18 cellular contexts compared by ENCODE assay signal in the genomic region with DNA sequence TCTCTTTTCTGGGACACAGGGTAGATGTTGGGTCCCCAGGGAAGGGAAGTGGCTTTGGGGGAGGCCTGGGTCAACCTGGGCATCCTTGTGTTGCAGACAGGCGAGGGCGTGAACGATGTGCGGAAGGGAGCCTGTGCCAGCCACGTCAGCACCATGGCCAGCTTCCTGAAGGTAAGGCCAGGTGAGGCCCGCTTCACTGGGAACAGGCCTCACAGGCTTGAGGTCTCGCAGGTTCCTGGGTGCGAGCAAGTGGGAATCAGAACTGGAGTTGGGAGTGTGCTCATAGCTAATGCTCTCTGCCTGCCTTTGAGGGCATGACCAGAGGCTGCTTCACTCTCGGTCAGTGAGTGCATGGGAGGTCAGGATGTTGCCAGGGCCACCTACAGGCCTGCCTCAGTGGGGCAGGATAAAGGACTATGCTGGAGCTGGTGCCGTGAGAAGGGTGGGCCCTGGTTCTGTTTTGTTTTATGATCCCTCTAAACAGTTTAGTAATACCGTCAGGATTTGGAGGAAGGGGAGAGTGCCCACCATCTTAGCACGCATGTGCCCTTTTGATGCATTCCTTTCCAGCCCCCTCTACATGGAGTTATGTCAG. TPM values are rescaled to one million over a fixed set of nuclear protein-coding genes. Genes with fewer than 3 reads are reported as not detected.
DNase-seq lines count a peak whose midpoint lies in the region; ATAC-seq and TF ChIP-seq lines count a peak whose summit lies in the region.
"Had no signal": no experiment of that assay in that cellular context is flagged by ENCODE, and none has a peak within 500 bp of the region (broad histone marks: within the 10 kb centered on the region; RNA-seq: fewer than 3 reads in every experiment).

No MANE protein-coding gene starts in this region.

- DNase-seq in activated CD8-positive, alpha-beta memory T cell treated with anti-CD3 and anti-CD28 coated beads, Interleukin-2, amount 10 ng/mL, durations not matched to agents 7 days and 5 days = no peak
- DNase-seq in activated CD8-positive, alpha-beta memory T cell treated with anti-CD3 and anti-CD28 coated beads, Interleukin-2, amount 50 U/mL, for 4 hours = no peak
- DNase-seq in DND-41 = no peak
- no peak for DNase-seq in cardiac fibroblast (ENCODE audit: low read depth in 2 of 2)
- peak; percentile 54 for DNase-seq in posterior vena cava (ENCODE audit: low spot score)
- no peak for DNase-seq in NCI-H2081 (lab: John Stamatoyannopoulos, UW)
- no peak for DNase-seq in NCI-H748 treated with DMSO at 0.1 percent for 48 hours (lab: John Stamatoyannopoulos, UW)
- DNase-seq in T-helper 2 cell = no peak
- DNase-seq: activated naive CD4-positive, alpha-beta T cell treated with anti-CD3 and anti-CD28 coated beads, Interleukin-2, amount 50 U/mL, for 16 hours; central memory CD4-positive, alpha-beta T cell; gastrocnemius medialis; NCI-H1048; NCI-H2171; stimulated activated CD4-positive, alpha-beta T cell treated with anti-CD3 and anti-CD28 coated beads, Interleukin-12 subunit alpha, Interleukin-12 subunit beta, amount 100 ng/mL, for 4 hours had no signal

- CTCF ChIA-PET in activated CD8-positive, alpha-beta memory T cell treated with anti-CD3 and anti-CD28 coated beads, Interleukin-2, amount 10 ng/mL, durations not matched to agents 7 days and 5 days (lab: Charles Lee) = no interaction called here

- H3K9me3 ChIP-seq in DND-41 (ENCODE audit: insufficient read depth, low read length, severe bottlenecking) = no peaks in the 10 kb centered on the region
- H3K9me3 ChIP-seq: gastrocnemius medialis, thoracic aorta had no signal

- H3K4me3 Mint-ChIP-seq in activated CD8-positive, alpha-beta memory T cell treated with anti-CD3 and anti-CD28 coated beads, Interleukin-2, amount 10 ng/mL, durations not matched to agents 7 days and 5 days = no peak overlapping the region
- H3K4me3 Mint-ChIP-seq: mesothelial cell of epicardium had no signal

- no peak overlapping the region for H3K27ac Mint-ChIP-seq in activated CD8-positive, alpha-beta memory T cell treated with anti-CD3 and anti-CD28 coated beads, Interleukin-2, amount 10 ng/mL, durations not matched to agents 7 days and 5 days
- H3K27ac Mint-ChIP-seq: mesothelial cell of epicardium had no signal

- peaks cover 70% of the 10 kb centered on the region for H4K20me1 ChIP-seq in DND-41 (ENCODE audit: insufficient read depth, low read length)

- H3K27me3 ChIP-seq in DND-41 (ENCODE audit: insufficient read depth, low read length, poor library complexity) = no peaks in the 10 kb centered on the region
- H3K27me3 ChIP-seq: gastrocnemius medialis had no signal

- no peak overlapping the region for H3K4me3 ChIP-seq in DND-41 (ENCODE audit: low read depth in 1 of 2, low read length in 2 of 2)
- H3K4me3 ChIP-seq in cardiac fibroblast (replicated peaks in 1 of 2; ENCODE audit: low read depth in 2 of 2, low read length in 2 of 2) = no peak overlapping the region
- H3K4me3 ChIP-seq: gastrocnemius medialis, thoracic aorta had no signal

- H3K9ac ChIP-seq in DND-41 (ENCODE audit: low read depth, low read length) = no peak overlapping the region

- ATAC-seq in activated CD8-positive, alpha-beta memory T cell treated with anti-CD3 and anti-CD28 coated beads, Interleukin-2, amount 10 ng/mL, durations not matched to agents 7 days and 5 days = peak; percentile 27
- ATAC-seq in DND-41 (ENCODE audit: insufficient read depth, low read depth) = 0 out of 3 replicates have a peak, but pooled peaks have one; percentile 27
- ATAC-seq: gastrocnemius medialis had no signal

- peaks cover 67% of the 10 kb centered on the region for H3K79me2 ChIP-seq in DND-41 (ENCODE audit: insufficient read depth, low read length)

- H3K27ac ChIP-seq in DND-41 (ENCODE audit: low read length) = no peak overlapping the region
- H3K27ac ChIP-seq: gastrocnemius medialis, thoracic aorta had no signal

- H3K27me3 Mint-ChIP-seq in activated CD8-positive, alpha-beta memory T cell treated with anti-CD3 and anti-CD28 coated beads, Interleukin-2, amount 10 ng/mL, durations not matched to agents 7 days and 5 days = no peaks in the 10 kb centered on the region

- H3K4me2 ChIP-seq in DND-41 (ENCODE audit: insufficient read depth, low read length) = no peak overlapping the region

- TF ChIP-seq CTCF in DND-41 (IDR thresholded peaks at IDR 0.05; ENCODE audit: borderline replicate concordance, extremely low read depth, low read length, poor library complexity, severe bottlenecking) (peak; percentile 5), cardiac fibroblast (IDR thresholded peaks at IDR 0.05; ENCODE audit: low read depth, low read length) (peak; percentile 5)

- H3K4me1 ChIP-seq in DND-41 (ENCODE audit: insufficient read depth, low read length) = peaks cover 3% of the 10 kb centered on the region; the same call in 1 of the 2 replicates

- peaks cover 42% of the 10 kb centered on the region for H3K36me3 Mint-ChIP-seq in activated CD8-positive, alpha-beta memory T cell treated with anti-CD3 and anti-CD28 coated beads, Interleukin-2, amount 10 ng/mL, durations not matched to agents 7 days and 5 days

- peaks cover 33% of the 10 kb centered on the region for H3K4me1 Mint-ChIP-seq in activated CD8-positive, alpha-beta memory T cell treated with anti-CD3 and anti-CD28 coated beads, Interleukin-2, amount 10 ng/mL, durations not matched to agents 7 days and 5 days
- H3K4me1 Mint-ChIP-seq: mesothelial cell of epicardium had no signal

- intact Hi-C loops in posterior vena cava (cut with DNase I) = no loop called here

- H2AFZ ChIP-seq in DND-41 (ENCODE audit: low read depth, low read length) = no peak overlapping the region

- no peaks in the 10 kb centered on the region for H3K9me3 Mint-ChIP-seq in activated CD8-positive, alpha-beta memory T cell treated with anti-CD3 and anti-CD28 coated beads, Interleukin-2, amount 10 ng/mL, durations not matched to agents 7 days and 5 days (ENCODE audit: low read depth)

- H3K36me3 ChIP-seq in DND-41 (ENCODE audit: insufficient read depth, low read length) = peaks cover 81% of the 10 kb centered on the region

RNA-seq across cellular contexts. Expression of a gene that starts 8.4 kb away (rescaled TPM):
- total RNA-seq in activated CD8-positive, alpha-beta memory T cell treated with anti-CD3 and anti-CD28 coated beads, Interleukin-2, amount 10 ng/mL, durations not matched to agents 7 days and 5 days = 100 to 1,000 TPM; 148 to 153 TPM
- total RNA-seq in posterior vena cava = 10 to 100 TPM; 82.8 to 91.0 TPM

RNA-seq across cellular contexts. Expression of a gene that starts 12.5 kb away (rescaled TPM):
- under 1 TPM in 1 of 2 experiments, not detected in 1; 0.58 TPM for total RNA-seq in activated CD8-positive, alpha-beta memory T cell treated with anti-CD3 and anti-CD28 coated beads, Interleukin-2, amount 10 ng/mL, durations not matched to agents 7 days and 5 days
- total RNA-seq in posterior vena cava = 1 to 10 TPM; 1.6 to 2.1 TPM
- total RNA-seq: A172 had no signal

RNA-seq across cellular contexts. Expression of a gene that starts 29.5 kb away (rescaled TPM):
- total RNA-seq in activated CD8-positive, alpha-beta memory T cell treated with anti-CD3 and anti-CD28 coated beads, Interleukin-2, amount 10 ng/mL, durations not matched to agents 7 days and 5 days = 10 to 100 TPM; 41.8 to 41.9 TPM
- total RNA-seq in posterior vena cava = 10 to 100 TPM in 1 of 2 donors, 1 to 10 TPM in 1; 9.4 to 16.9 TPM

RNA-seq across cellular contexts. Expression of a gene that starts 51.3 kb away (rescaled TPM):
- 1 to 10 TPM; 4.0 to 6.6 TPM for total RNA-seq in activated CD8-positive, alpha-beta memory T cell treated with anti-CD3 and anti-CD28 coated beads, Interleukin-2, amount 10 ng/mL, durations not matched to agents 7 days and 5 days
- 100 to 1,000 TPM; 783 to 919 TPM for total RNA-seq in posterior vena cava
- total RNA-seq: A172 had no signal

RNA-seq across cellular contexts. Expression of a gene that starts 55.2 kb away (rescaled TPM):
- total RNA-seq in activated CD8-positive, alpha-beta memory T cell treated with anti-CD3 and anti-CD28 coated beads, Interleukin-2, amount 10 ng/mL, durations not matched to agents 7 days and 5 days = under 1 TPM in 1 of 2 experiments, not detected in 1; 0.20 TPM
- total RNA-seq in posterior vena cava = not detected
- total RNA-seq: A172, gastrocnemius medialis, mesothelial cell of epicardium, osteocyte, thoracic aorta had no signal
